ENCODE assay signal across 9 cellular contexts in genomic region chr17:30323895-30324319, GRCh38. TPM values are rescaled to one million over a fixed set of nuclear protein-coding genes. Genes with fewer than 3 reads are reported as not detected.
DNase-seq lines count a peak whose midpoint lies in the region; ATAC-seq, FAIRE-seq and TF ChIP-seq lines count a peak whose summit lies in the region.
"Had no signal": no experiment of that assay in that cellular context is flagged by ENCODE, and none has a peak within 500 bp of the region (broad histone marks: within the 10 kb centered on the region; RNA-seq: fewer than 3 reads in every experiment).

No MANE protein-coding gene starts in this region.

- DNase-seq in GM12891 (ENCODE audit: insufficient read length, low spot score) (no peak), NCI-H2171 treated with DMSO at 0.1 percent for 48 hours (lab: John Stamatoyannopoulos, UW) (peak; percentile 77), activated T-cell treated with anti-CD3 and anti-CD28 coated beads for 1 hour (ENCODE audit: low read depth) (peak; percentile 8), iris pigment epithelial cell (ENCODE audit: low read depth) (peak; percentile 65), COLO829 (ENCODE audit: low spot score) (no peak), AG20443 (ENCODE audit: low spot score) (no peak)

- TF ChIP-seq POLR2A in GM12891 (IDR thresholded peaks at IDR 0.05; ENCODE audit: low read depth, low read length), result no peak

- ATAC-seq in HG03045 (IDR thresholded peaks at IDR 0.05; ENCODE audit: unreplicated experiment) (no peak), GM19467 (IDR thresholded peaks at IDR 0.05; ENCODE audit: unreplicated experiment) (no peak)

- FAIRE-seq in GM12891 (lab: Jason Lieb, UNC), result peak; percentile 79

TF ChIP-seq in GM12891, 5 proteins besides CTCF, POLR2A, EP300 and RAD21:
- TF ChIP-seq TAF1 (IDR thresholded peaks at IDR 0.05; ENCODE audit: low read depth, low read length) (0 out of 2 replicates have a peak, but pooled peaks have one; percentile 17), POU2F2 (IDR thresholded peaks at IDR 0.05; ENCODE audit: low read depth, low read length) (no peak)

RNA-seq across cellular contexts. Expression of gene TMIGD1, which starts 9.9 kb away (rescaled TPM):
- polyA plus RNA-seq in GM12891 (2012; ENCODE audit: low read depth, missing spikeins), result not detected
- polyA plus RNA-seq: esophagus had no signal

RNA-seq across cellular contexts. Expression of gene BLMH, which starts 32.2 kb away (rescaled TPM):
- polyA plus RNA-seq in GM12891 (2012; ENCODE audit: low read depth, missing spikeins), result 32.9 TPM

RNA-seq across cellular contexts. Expression of gene CPD, which starts 54.8 kb away (rescaled TPM):
- 3.3 TPM for polyA plus RNA-seq in GM12891 (2012; ENCODE audit: low read depth, missing spikeins)

Comparison
In these comparisons a context has a peak if more than half of its experiments do, and no peak if none do; other contexts are left out.
1. DNase-seq: peak in NCI-H2171 treated with DMSO at 0.1 percent for 48 hours (single experiment), activated T-cell treated with anti-CD3 and anti-CD28 coated beads for 1 hour (single experiment) and iris pigment epithelial cell (single experiment); none in GM12891 (single experiment), COLO829 (single experiment) and AG20443 (single experiment).